Comparison of ENCODE assay signal across 8 cellular contexts in genomic region chr13:30679483-30680330, GRCh38. TPM values are rescaled to one million over a fixed set of nuclear protein-coding genes. Genes with fewer than 3 reads are reported as not detected.
DNase-seq lines count a peak whose midpoint lies in the region; ATAC-seq and TF ChIP-seq lines count a peak whose summit lies in the region.

No MANE protein-coding gene starts in this region.

- H3K9me3 ChIP-seq in SJCRH30 (replicated peaks): no peaks in the 10 kb centered on the region

- no peak overlapping the region for H3K27ac ChIP-seq in SJCRH30

- DNase-seq in activated T-cell treated with anti-CD3 and anti-CD28 coated beads for 1 hour (ENCODE audit: low read depth): peak; percentile 12
- DNase-seq in activated T-cell treated with anti-CD3 and anti-CD28 coated beads for 4 hours: no peak
- peak; percentile 58 to 70 for DNase-seq in SJCRH30
- peak; percentile 60 to 62 for DNase-seq in cardiac fibroblast (ENCODE audit: low read depth in 2 of 2)
- peak; percentile 37 to 64 for DNase-seq in lung microvascular endothelial cell (ENCODE audit: low read depth in 2 of 2)
- DNase-seq in COR-L47 (lab: John Stamatoyannopoulos, UW): no peak

- peaks cover 15% of the 10 kb centered on the region for H3K4me1 ChIP-seq in SJCRH30

- peak; percentile 64 for ATAC-seq in HG03175 (IDR thresholded peaks at IDR 0.05; ENCODE audit: unreplicated experiment)
- no peak for ATAC-seq in GM18502 (IDR thresholded peaks at IDR 0.05; ENCODE audit: poor library complexity, unreplicated experiment)

- TF ChIP-seq CTCF in cardiac fibroblast (IDR thresholded peaks at IDR 0.05; ENCODE audit: low read depth, low read length): peak; percentile 86

- H3K27me3 ChIP-seq in SJCRH30: no peaks in the 10 kb centered on the region

- no peaks in the 10 kb centered on the region for H3K36me3 ChIP-seq in SJCRH30

- H3K4me3 ChIP-seq in SJCRH30: no peak overlapping the region
- no peak overlapping the region for H3K4me3 ChIP-seq in cardiac fibroblast (replicated peaks in 1 of 2; ENCODE audit: low read depth in 2 of 2, low read length in 2 of 2)

RNA-seq across cellular contexts. Expression of gene ALOX5AP, which starts 55.6 kb away (rescaled TPM):
- total RNA-seq in SJCRH30 (2014; rRNA removed; shearing (Covaris generic)): 0.73 and 0.76 TPM in 2 replicates
- total RNA-seq in lung microvascular endothelial cell: 0.22 TPM in 1 of 2 replicates, not detected in the other

Comparison
In these comparisons a context has a peak if more than half of its experiments do, and no peak if none do; other contexts are left out.
1. DNase-seq: peak in activated T-cell treated with anti-CD3 and anti-CD28 coated beads for 1 hour (single experiment), SJCRH30 (2 of 2), cardiac fibroblast (2 of 2) and lung microvascular endothelial cell (2 of 2); none in activated T-cell treated with anti-CD3 and anti-CD28 coated beads for 4 hours (single experiment) and COR-L47 (single experiment).